In the genomic region with DNA sequence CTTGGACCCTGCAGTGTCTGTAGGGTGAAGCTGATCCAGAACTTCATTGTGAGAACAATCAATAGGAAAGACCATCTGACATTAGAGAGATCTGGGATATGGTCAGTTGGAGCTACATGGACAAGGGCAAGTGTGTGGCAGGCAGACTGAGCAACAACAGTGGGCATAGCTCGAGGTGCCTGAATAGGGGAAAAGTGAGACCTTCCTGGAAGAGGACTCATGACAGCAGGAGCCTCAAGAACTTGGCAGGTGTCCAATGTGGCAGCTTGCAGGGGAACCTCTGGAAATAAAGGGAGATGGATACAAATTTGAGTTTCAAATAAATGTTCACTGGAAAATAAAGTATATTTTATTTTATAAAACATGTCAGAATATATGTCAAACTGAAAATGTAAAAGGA, we compare ENCODE assay signal across 13 cellular contexts.
A peak's percentile ranks its signal among the peaks of the same experiment; 100 is the strongest.
DNase-seq lines count a peak whose midpoint lies in the region; ATAC-seq, FAIRE-seq and TF ChIP-seq lines count a peak whose summit lies in the region.
"Had no signal": no experiment of that assay in that cellular context is flagged by ENCODE, and none has a peak within 500 bp of the region (broad histone marks: within the 10 kb centered on the region; RNA-seq: fewer than 3 reads in every experiment).

No MANE protein-coding gene starts in this region.

- H3K4me3 ChIP-seq in coronary artery, result no peak overlapping the region
- no peak overlapping the region for H3K4me3 ChIP-seq in ovary
- H3K4me3 ChIP-seq: A549, mucosa of descending colon had no signal

- FAIRE-seq in frontal cortex (lab: Jason Lieb, UNC), result no peak
- FAIRE-seq: A549 had no signal

- intact Hi-C loops in ovary (cut with DNase I), result no loop called here

- no peak for TF ChIP-seq EP300 in ovary (IDR thresholded peaks at IDR 0.05)

- ATAC-seq in HG03521 (IDR thresholded peaks at IDR 0.05; ENCODE audit: unreplicated experiment), result no peak
- ATAC-seq: A549, esophagus mucosa, mucosa of descending colon had no signal

- no peaks in the 10 kb centered on the region for H3K9me3 ChIP-seq in ovary
- H3K9me3 ChIP-seq: A549, mucosa of descending colon had no signal

- H3K27me3 ChIP-seq in ovary, result no peaks in the 10 kb centered on the region

- no peak for TF ChIP-seq POLR2A in ovary (IDR thresholded peaks at IDR 0.05)

- H3K4me1 ChIP-seq in ovary (ENCODE audit: insufficient read depth), result peaks cover 35% of the 10 kb centered on the region

- 26 to 30% (median 29%) methylated on average over 1 of the region's 1 CpG for WGBS in ovary, 3 donors

- DNase-seq in NCI-H2107 (lab: John Stamatoyannopoulos, UW) (peak; percentile 3), NCI-H2107 treated with DMSO at 0.1 percent for 48 hours (lab: John Stamatoyannopoulos, UW; ENCODE audit: unreplicated experiment) (no peak), NCI-H345 treated with DMSO at 0.1 percent for 48 hours (lab: John Stamatoyannopoulos, UW; ENCODE audit: unreplicated experiment) (peak; percentile 18), coronary artery (ENCODE audit: low spot score) (no peak), ovary (peak in 3 of 5 donors; percentile 43 to 68 (median 63)), iPS-NIHi11 (ENCODE audit: low spot score) (no peak), frontal cortex (ENCODE audit: low spot score in 2 of 2) (no peak)
- DNase-seq: activated naive CD4-positive, alpha-beta T cell; stimulated activated CD8-positive, alpha-beta memory T cell treated with anti-CD3 and anti-CD28 coated beads, Interleukin-4, amount 100 ng/mL, for 48 hours had no signal

- no peak for TF ChIP-seq CTCF in coronary artery (IDR thresholded peaks at IDR 0.05)
- TF ChIP-seq CTCF in ovary (IDR thresholded peaks at IDR 0.05), result no peak

- H3K36me3 ChIP-seq in ovary, result no peaks in the 10 kb centered on the region

- H3K27ac ChIP-seq in coronary artery (peak overlapping the region; percentile 15 to 89), ovary (peak overlapping the region in 1 of 2 donors; percentile 47)
- H3K27ac ChIP-seq: A549 had no signal

Comparison
In these comparisons a context has a peak if more than half of its experiments do, and no peak if none do; other contexts are left out.
1. DNase-seq: peak in NCI-H2107 (single experiment), NCI-H345 treated with DMSO at 0.1 percent for 48 hours (single experiment) and ovary (3 of 5); none in NCI-H2107 treated with DMSO at 0.1 percent for 48 hours (single experiment), coronary artery (single experiment), iPS-NIHi11 (single experiment) and frontal cortex (0 of 2).